In the genomic region with DNA sequence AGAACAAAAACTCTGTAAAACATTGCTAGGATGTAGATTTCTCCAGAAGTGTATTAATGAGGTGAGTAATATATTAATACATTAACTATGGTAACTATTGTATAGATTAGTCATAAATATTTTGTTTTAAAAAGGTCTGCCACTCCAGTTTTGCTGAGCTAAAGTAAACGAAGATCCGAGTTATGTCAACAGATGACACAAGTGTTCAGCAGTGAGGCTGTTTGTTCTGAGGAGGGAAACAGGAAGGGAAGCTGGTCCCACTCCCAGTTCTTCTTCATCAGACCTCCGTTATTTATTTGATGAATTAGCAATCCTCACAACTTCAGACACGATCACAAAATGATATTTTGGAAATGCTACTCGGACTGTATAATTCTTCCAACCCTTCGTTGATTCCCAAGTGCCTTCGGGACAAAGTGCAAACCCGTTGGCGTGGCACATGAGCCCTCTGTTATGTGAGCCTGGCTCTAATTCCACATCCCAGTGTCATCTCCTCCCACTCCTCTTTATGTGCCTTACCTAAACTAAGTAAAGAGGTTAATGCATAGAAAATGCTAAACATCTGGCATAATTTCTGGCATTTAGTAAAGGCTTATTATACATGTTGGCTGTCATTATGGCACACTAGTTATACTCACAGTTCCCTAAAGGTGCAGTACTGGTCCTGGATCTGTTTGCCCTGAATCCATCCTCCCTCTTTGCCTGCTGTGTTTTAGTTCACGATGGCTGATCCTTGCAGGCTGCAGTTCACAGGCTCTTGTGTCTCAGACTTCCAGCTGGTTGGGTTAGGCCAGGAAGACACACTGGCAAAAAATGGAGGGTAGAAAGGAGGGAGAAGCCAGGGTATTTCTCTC, we compare ENCODE assay signal across 15 cellular contexts.
DNase-seq lines count a peak whose midpoint lies in the region; TF ChIP-seq lines count a peak whose summit lies in the region.
"Had no signal": no experiment of that assay in that cellular context is flagged by ENCODE, and none has a peak within 500 bp of the region (broad histone marks: within the 10 kb centered on the region; RNA-seq: fewer than 3 reads in every experiment).

No MANE protein-coding gene starts in this region.

- 36 to 48% (median 44%) methylated on average over 10 of the region's 10 CpGs for WGBS in stomach, 5 donors

- intact Hi-C loops in stomach (cut with DNase I; ENCODE audit: low total_unique reads) = no loop called here

- TF ChIP-seq CTCF in Peyer's patch (IDR thresholded peaks at IDR 0.05) (no peak), fibroblast of villous mesenchyme (IDR thresholded peaks at IDR 0.05; ENCODE audit: insufficient read depth, low read depth, low read length) (no peak), stomach (IDR thresholded peaks at IDR 0.05) (no peak)

- no peaks in the 10 kb centered on the region for H3K27me3 ChIP-seq in Peyer's patch
- peaks cover 0 to 6% (median 0%) of the 10 kb centered on the region in 3 donors for H3K27me3 ChIP-seq in stomach
- H3K27me3 ChIP-seq: vagina had no signal

- no peaks in the 10 kb centered on the region for H3K36me3 ChIP-seq in Peyer's patch
- H3K36me3 ChIP-seq in stomach = no peaks in the 10 kb centered on the region
- H3K36me3 ChIP-seq: vagina had no signal

- peak; percentile 39 for DNase-seq in HuH-7 (ENCODE audit: low spot score)
- no peak for DNase-seq in Peyer's patch
- peak; percentile 47 for DNase-seq in fibroblast of villous mesenchyme (ENCODE audit: low read depth)
- DNase-seq in stomach = no peak
- DNase-seq in activated T-cell treated with anti-CD3 and anti-CD28 coated beads, Interleukin-2, amount 50 U/mL, for 1 hour = no peak
- no peak for DNase-seq in NCI-H2029 (lab: John Stamatoyannopoulos, UW)
- DNase-seq in GM19240 (ENCODE audit: insufficient read length, low spot score) = no peak
- DNase-seq: activated CD4-positive, CD25-positive, alpha-beta regulatory T cell; activated CD8-positive, alpha-beta memory T cell treated with anti-CD3 and anti-CD28 coated beads, Interleukin-2, amount 50 U/mL, for 4 hours; central memory CD4-positive, alpha-beta T cell; head of caudate nucleus; NCI-H2107; stimulated activated naive CD4-positive, alpha-beta T cell treated with Interleukin-2 at 50 U/mL for 16 hours; SW 1271 had no signal

- no peaks in the 10 kb centered on the region for H3K9me3 ChIP-seq in Peyer's patch
- no peaks in the 10 kb centered on the region for H3K9me3 ChIP-seq in stomach
- H3K9me3 ChIP-seq: vagina had no signal

- TF ChIP-seq EP300 in stomach (IDR thresholded peaks at IDR 0.05) = no peak

- TF ChIP-seq POLR2A in Peyer's patch (IDR thresholded peaks at IDR 0.05) (no peak), stomach (IDR thresholded peaks at IDR 0.05) (no peak)

- no peaks in the 10 kb centered on the region for H3K4me1 ChIP-seq in Peyer's patch
- H3K4me1 ChIP-seq in stomach = no peaks in the 10 kb centered on the region
- H3K4me1 ChIP-seq: vagina had no signal

- H3K4me3 ChIP-seq in Peyer's patch (no peak overlapping the region), fibroblast of villous mesenchyme (ENCODE audit: low read depth, low read length) (peak overlapping the region; percentile 20), stomach (no peak overlapping the region)
- H3K4me3 ChIP-seq: vagina had no signal

- H3K27ac ChIP-seq in Peyer's patch = peak overlapping the region in 3 of 4 donors; percentile 25 to 57 (median 47)
- peak overlapping the region in 3 of 5 donors; percentile 35 to 62 (median 45) for H3K27ac ChIP-seq in stomach
- H3K27ac ChIP-seq: vagina had no signal

Comparison
In these comparisons a context has a peak if more than half of its experiments do, and no peak if none do; other contexts are left out.
1. DNase-seq: peak in HuH-7 (single experiment) and fibroblast of villous mesenchyme (single experiment); none in Peyer's patch (0 of 3), stomach (single experiment), activated T-cell treated with anti-CD3 and anti-CD28 coated beads, Interleukin-2, amount 50 U/mL, for 1 hour (single experiment), NCI-H2029 (single experiment) and GM19240 (single experiment).